16 cellular contexts compared by ENCODE assay signal in the genomic region with DNA sequence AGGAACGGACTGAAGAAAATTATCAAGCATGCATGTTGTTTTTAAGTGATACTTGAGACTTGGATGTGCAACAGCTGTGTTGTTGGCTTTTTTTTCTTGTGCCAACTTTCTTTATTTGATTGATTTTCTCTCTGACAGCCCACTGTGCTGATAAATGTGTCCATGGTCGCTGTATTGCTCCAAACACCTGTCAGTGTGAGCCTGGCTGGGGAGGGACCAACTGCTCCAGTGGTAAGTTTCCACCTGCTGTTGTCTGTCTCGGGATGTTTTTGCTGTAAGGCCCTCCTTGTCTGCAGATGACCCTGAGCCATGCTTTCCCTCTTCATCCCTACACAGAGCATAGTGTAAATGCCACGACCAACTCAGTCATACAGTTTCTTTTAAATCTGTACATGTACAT.
"Had no signal": no experiment of that assay in that cellular context is flagged by ENCODE, and none has a peak within 500 bp of the region (broad histone marks: within the 10 kb centered on the region; RNA-seq: fewer than 3 reads in every experiment).

No MANE protein-coding gene starts in this region.

- DNase-seq: activated CD4-positive, alpha-beta T cell treated with anti-CD3 and anti-CD28 coated beads, Interleukin-2, amount 10 ng/mL, durations not matched to agents 7 days and 5 days; activated CD4-positive, CD25-positive, alpha-beta regulatory T cell; activated CD8-positive, alpha-beta memory T cell treated with anti-CD3 and anti-CD28 coated beads for 24 hours; activated naive CD4-positive, alpha-beta T cell treated with Interleukin-2 at 50 U/mL for 16 hours; activated naive CD8-positive, alpha-beta T cell treated with anti-CD3 and anti-CD28 coated beads, Interleukin-2, amount 50 U/mL, for 24 hours; caudate nucleus; cortex of kidney; effector CD8-positive, alpha-beta T cell; foreskin melanocyte; heart left ventricle; left colon; naive thymus-derived CD8-positive, alpha-beta T cell; stimulated activated CD4-positive, alpha-beta T cell treated with anti-CD3 and anti-CD28 coated beads, Interleukin-2, amount 100 ng/mL, for 48 hours; stimulated activated naive CD4-positive, alpha-beta T cell treated with Interleukin-2 at 50 U/mL for 16 hours; upper lobe of right lung had no signal

- H3K36me3 ChIP-seq: heart left ventricle, upper lobe of right lung had no signal

- H3K4me3 ChIP-seq: heart left ventricle, upper lobe of right lung had no signal

- H3K4me1 ChIP-seq: heart left ventricle, upper lobe of right lung had no signal

- ATAC-seq: activated naive CD8-positive, alpha-beta T cell treated with anti-CD3 and anti-CD28 coated beads, Interleukin-2, amount 50 U/mL, for 24 hours; heart left ventricle; left colon; naive thymus-derived CD8-positive, alpha-beta T cell; sciatic nerve; upper lobe of right lung had no signal

- H3K9me3 ChIP-seq: upper lobe of right lung had no signal

- H3K27ac ChIP-seq: heart left ventricle, upper lobe of right lung had no signal
